Comparison of ENCODE assay signal across 2 cellular contexts in genomic region chr12:48486679-48487078, GRCh38.
TF ChIP-seq lines count a peak whose summit lies in the region.

No MANE protein-coding gene starts in this region.

TF ChIP-seq in HEK293, 187 proteins besides CTCF, POLR2A, EP300 and RAD21:
- TF ChIP-seq ZBTB11 (tag by site-specific recombination; conservative IDR thresholded peaks at IDR 0.05; ENCODE audit: low read depth) = no peak
- peak; percentile 17; the same call in 1 of the 2 replicates for TF ChIP-seq SCRT2 (tag by site-specific recombination; IDR thresholded peaks at IDR 0.05)

TF ChIP-seq in GM12878, 131 proteins besides CTCF, POLR2A, EP300 and RAD21:
- TF ChIP-seq FOXM1 (IDR thresholded peaks at IDR 0.05; ENCODE audit: low read depth, low read length) (no peak), NR2C2 (IDR thresholded peaks at IDR 0.05; ENCODE audit: borderline replicate concordance, control insufficient read depth, insufficient read length, low read depth) (no peak), JUNB (IDR thresholded peaks at IDR 0.05) (no peak), ZNF622 (IDR thresholded peaks at IDR 0.05) (no peak), PKNOX1 (IDR thresholded peaks at IDR 0.05) (peak; percentile 66), POU2F2 (IDR thresholded peaks at IDR 0.05; ENCODE audit: borderline replicate concordance, low read depth, low read length) (no peak), ZSCAN29 (IDR thresholded peaks at IDR 0.05) (no peak), CHD1 (IDR thresholded peaks at IDR 0.05; ENCODE audit: low read depth, low read length) (no peak), ZZZ3 (IDR thresholded peaks at IDR 0.05; ENCODE audit: control insufficient read depth, insufficient read length, low read depth) (no peak), EED (IDR thresholded peaks at IDR 0.05; ENCODE audit: low read depth) (0 out of 2 replicates have a peak, but pooled peaks have one; percentile 29), TCF12 (IDR thresholded peaks at IDR 0.05; ENCODE audit: low read depth, low read length) (no peak), GATAD2B (conservative IDR thresholded peaks at IDR 0.05; ENCODE audit: low read depth) (no peak)
- TF ChIP-seq, protein P1, sequence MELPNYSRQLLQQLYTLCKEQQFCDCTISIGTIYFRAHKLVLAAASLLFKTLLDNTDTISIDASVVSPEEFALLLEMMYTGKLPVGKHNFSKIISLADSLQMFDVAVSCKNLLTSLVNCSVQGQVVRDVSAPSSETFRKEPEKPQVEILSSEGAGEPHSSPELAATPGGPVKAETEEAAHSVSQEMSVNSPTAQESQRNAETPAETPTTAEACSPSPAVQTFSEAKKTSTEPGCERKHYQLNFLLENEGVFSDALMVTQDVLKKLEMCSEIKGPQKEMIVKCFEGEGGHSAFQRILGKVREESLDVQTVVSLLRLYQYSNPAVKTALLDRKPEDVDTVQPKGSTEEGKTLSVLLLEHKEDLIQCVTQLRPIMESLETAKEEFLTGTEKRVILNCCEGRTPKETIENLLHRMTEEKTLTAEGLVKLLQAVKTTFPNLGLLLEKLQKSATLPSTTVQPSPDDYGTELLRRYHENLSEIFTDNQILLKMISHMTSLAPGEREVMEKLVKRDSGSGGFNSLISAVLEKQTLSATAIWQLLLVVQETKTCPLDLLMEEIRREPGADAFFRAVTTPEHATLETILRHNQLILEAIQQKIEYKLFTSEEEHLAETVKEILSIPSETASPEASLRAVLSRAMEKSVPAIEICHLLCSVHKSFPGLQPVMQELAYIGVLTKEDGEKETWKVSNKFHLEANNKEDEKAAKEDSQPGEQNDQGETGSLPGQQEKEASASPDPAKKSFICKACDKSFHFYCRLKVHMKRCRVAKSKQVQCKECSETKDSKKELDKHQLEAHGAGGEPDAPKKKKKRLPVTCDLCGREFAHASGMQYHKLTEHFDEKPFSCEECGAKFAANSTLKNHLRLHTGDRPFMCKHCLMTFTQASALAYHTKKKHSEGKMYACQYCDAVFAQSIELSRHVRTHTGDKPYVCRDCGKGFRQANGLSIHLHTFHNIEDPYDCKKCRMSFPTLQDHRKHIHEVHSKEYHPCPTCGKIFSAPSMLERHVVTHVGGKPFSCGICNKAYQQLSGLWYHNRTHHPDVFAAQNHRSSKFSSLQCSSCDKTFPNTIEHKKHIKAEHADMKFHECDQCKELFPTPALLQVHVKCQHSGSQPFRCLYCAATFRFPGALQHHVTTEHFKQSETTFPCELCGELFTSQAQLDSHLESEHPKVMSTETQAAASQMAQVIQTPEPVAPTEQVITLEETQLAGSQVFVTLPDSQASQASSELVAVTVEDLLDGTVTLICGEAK (IDR thresholded peaks at IDR 0.05; ENCODE audit: borderline replicate concordance) = no peak
TF ChIP-seq in GM12878: peak in this region for 2.
